Comparison of ENCODE assay signal across 30 cellular contexts in genomic region chr12:70784042-70784668, GRCh38.
"Had no signal": no experiment of that assay in that cellular context is flagged by ENCODE, and none has a peak within 500 bp of the region (broad histone marks: within the 10 kb centered on the region; RNA-seq: fewer than 3 reads in every experiment).

No MANE protein-coding gene starts in this region.

- DNase-seq: activated B cell treated with CpG ODN at 0.5 μM for 24 hours; activated CD4-positive, alpha-beta T cell treated with anti-CD3 and anti-CD28 coated beads, Interleukin-2, amount 50 U/mL, for 1 hour; activated CD8-positive, alpha-beta T cell treated with anti-CD3 and anti-CD28 coated beads for 36 hours; activated naive CD8-positive, alpha-beta T cell treated with anti-CD3 and anti-CD28 coated beads, Interleukin-2, amount 50 U/mL, for 24 hours; activated T-cell treated with anti-CD3 and anti-CD28 coated beads, Interleukin-2, amount 50 U/mL, for 48 hours; amygdala; central memory CD4-positive, alpha-beta T cell; dermis blood vessel endothelial cell; effector CD4-positive, alpha-beta T cell; gastrocnemius medialis; immature natural killer cell; naive B cell; nephron progenitor cell; retina; stimulated activated CD4-positive, alpha-beta T cell treated with anti-CD3 and anti-CD28 coated beads, Interleukin-2, amount 100 ng/mL, for 48 hours; stimulated activated naive CD8-positive, alpha-beta T cell treated with anti-CD3 and anti-CD28 coated beads, Interleukin-15, Interleukin-2, amounts not matched to agents 100 U/mL and 50 U/mL, for 24 hours; T-helper 17 cell; testis; transverse colon had no signal

- H3K27ac ChIP-seq: breast epithelium, epithelial cell of prostate, gastrocnemius medialis, hepatocyte, pancreas, prostate gland, testis, transverse colon had no signal

- H3K4me3 Mint-ChIP-seq: activated B cell treated with CpG ODN at 0.5 μM for 24 hours; activated CD8-positive, alpha-beta T cell treated with anti-CD3 and anti-CD28 coated beads for 36 hours; activated naive CD4-positive, alpha-beta T cell treated with anti-CD3 and anti-CD28 coated beads, Interleukin-2, amount 50 U/mL, for 24 hours; activated naive CD8-positive, alpha-beta T cell treated with anti-CD3 and anti-CD28 coated beads, Interleukin-2, amount 50 U/mL, for 24 hours; immature natural killer cell; mesothelial cell of epicardium; naive B cell; nephron progenitor cell; T-helper 17 cell had no signal

- H3K4me1 Mint-ChIP-seq: activated B cell treated with CpG ODN at 0.5 μM for 24 hours; activated naive CD4-positive, alpha-beta T cell treated with anti-CD3 and anti-CD28 coated beads, Interleukin-2, amount 50 U/mL, for 24 hours; activated naive CD8-positive, alpha-beta T cell treated with anti-CD3 and anti-CD28 coated beads, Interleukin-2, amount 50 U/mL, for 24 hours; immature natural killer cell; mesothelial cell of epicardium; naive B cell; nephron progenitor cell; T-helper 17 cell had no signal

- H3K4me3 ChIP-seq: breast epithelium, gastrocnemius medialis, hepatocyte, pancreas, prostate gland, smooth muscle cell, transverse colon had no signal

- H3K36me3 Mint-ChIP-seq: activated naive CD4-positive, alpha-beta T cell treated with anti-CD3 and anti-CD28 coated beads, Interleukin-2, amount 50 U/mL, for 24 hours; immature natural killer cell; mesothelial cell of epicardium; naive B cell had no signal

- H3K4me1 ChIP-seq: breast epithelium, gastrocnemius medialis, pancreas, prostate gland, testis, transverse colon had no signal

- H3K9me3 ChIP-seq: breast epithelium, gastrocnemius medialis, pancreas, prostate gland, testis, transverse colon had no signal

- H3K27ac Mint-ChIP-seq: activated B cell treated with CpG ODN at 0.5 μM for 24 hours; activated CD8-positive, alpha-beta T cell treated with anti-CD3 and anti-CD28 coated beads for 36 hours; activated naive CD4-positive, alpha-beta T cell treated with anti-CD3 and anti-CD28 coated beads, Interleukin-2, amount 50 U/mL, for 24 hours; activated naive CD8-positive, alpha-beta T cell treated with anti-CD3 and anti-CD28 coated beads, Interleukin-2, amount 50 U/mL, for 24 hours; activated T-helper 2 cell treated with anti-CD3 and anti-CD28 coated beads, Interferon-gamma antibody, Interleukin-2, Interleukin-4, amounts not matched to agents 10 μg/mL and 5 μg/mL and 100 μg/mL, durations not matched to agents 14 hours and 24 hours and 36 hours; immature natural killer cell; mesothelial cell of epicardium; naive B cell; nephron progenitor cell; T-helper 17 cell had no signal

- H3K36me3 ChIP-seq: breast epithelium, gastrocnemius medialis, pancreas, prostate gland, transverse colon had no signal

- FAIRE-seq: endometrium, pancreas, urothelium cell line had no signal

- ATAC-seq: activated CD8-positive, alpha-beta T cell treated with anti-CD3 and anti-CD28 coated beads for 36 hours; activated naive CD8-positive, alpha-beta T cell treated with anti-CD3 and anti-CD28 coated beads, Interleukin-2, amount 50 U/mL, for 24 hours; gastrocnemius medialis; pancreas; stimulated activated naive CD8-positive, alpha-beta T cell treated with anti-CD3 and anti-CD28 coated beads, Interleukin-15, Interleukin-2, amounts not matched to agents 100 U/mL and 50 U/mL, for 24 hours; T-helper 17 cell had no signal

- H3K9me3 Mint-ChIP-seq: activated B cell treated with CpG ODN at 0.5 μM for 24 hours; activated CD8-positive, alpha-beta T cell treated with anti-CD3 and anti-CD28 coated beads for 36 hours had no signal

- H3K27me3 ChIP-seq: breast epithelium, gastrocnemius medialis, hepatocyte, testis, transverse colon had no signal

- H3K27me3 Mint-ChIP-seq: activated B cell treated with CpG ODN at 0.5 μM for 24 hours had no signal
